8 cellular contexts compared by ENCODE assay signal in the genomic region with DNA sequence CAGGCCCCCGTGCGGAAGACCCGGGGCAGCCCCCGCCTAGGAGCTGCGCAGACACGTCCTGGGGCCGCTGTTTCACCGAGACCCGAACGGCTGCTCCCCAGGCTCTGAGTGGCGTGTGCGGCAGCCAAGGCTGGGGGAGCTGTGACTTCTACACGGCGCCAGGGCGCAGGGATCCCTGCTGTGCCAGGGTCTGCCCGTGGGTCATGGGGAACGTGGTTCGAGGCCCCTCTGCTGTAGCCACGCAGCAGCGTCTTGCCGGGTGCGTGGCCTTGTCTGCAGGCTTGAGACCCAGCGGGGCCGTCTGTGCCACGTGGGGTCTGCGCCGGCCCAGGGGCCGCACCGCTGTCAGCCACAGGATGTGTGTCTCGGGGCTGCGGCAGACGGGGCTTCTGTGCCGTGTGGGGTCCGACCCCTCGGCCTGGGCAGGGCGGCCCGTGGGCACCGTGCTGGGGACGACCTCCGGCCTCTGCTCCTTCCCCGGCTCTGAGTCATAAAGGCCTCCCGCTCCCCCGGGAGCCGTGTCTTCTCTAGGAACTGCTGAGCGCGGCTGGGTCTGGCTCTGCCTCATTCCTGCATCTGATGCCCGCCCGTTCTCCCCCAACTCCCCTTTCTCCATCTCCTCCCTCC. TPM values are rescaled to one million over a fixed set of nuclear protein-coding genes. Genes with fewer than 3 reads are reported as not detected.
DNase-seq lines count a peak whose midpoint lies in the region; ATAC-seq and TF ChIP-seq lines count a peak whose summit lies in the region.

No MANE protein-coding gene starts in this region.

- H3K27ac ChIP-seq in coronary artery, result no peak overlapping the region

- no peak for TF ChIP-seq CTCF in coronary artery (IDR thresholded peaks at IDR 0.05)

- H3K4me3 ChIP-seq in coronary artery, result peak overlapping the region; percentile 52

- H3K36me3 Mint-ChIP-seq in naive B cell, result peaks cover 2 to 3% of the 10 kb centered on the region in 2 donors

- DNase-seq in AG20443 (ENCODE audit: low spot score) (peak; percentile 65), LHCN-M2 (ENCODE audit: low read depth) (peak; percentile 58), coronary artery (ENCODE audit: low spot score) (no peak), naive B cell (no peak), NCI-H187 treated with DMSO at 0.1 percent for 48 hours (lab: John Stamatoyannopoulos, UW) (no peak)
- no peak for DNase-seq in stimulated activated CD4-positive, alpha-beta T cell treated with anti-CD3 and anti-CD28 coated beads, Interleukin-2, amount 100 ng/mL, for 24 hours

- peak overlapping the region in 4 of 8 donors; percentile 38 to 74 (median 54) for H3K4me3 Mint-ChIP-seq in naive B cell

- ATAC-seq in naive B cell (ENCODE audit: low read depth in 2 of 2) (peak; percentile 64 to 73), HG02840 (IDR thresholded peaks at IDR 0.05; ENCODE audit: low FRiP score, unreplicated experiment) (no peak), GM21423 (IDR thresholded peaks at IDR 0.05; ENCODE audit: unreplicated experiment) (no peak)

- H3K9me3 Mint-ChIP-seq in naive B cell, result no peaks in the 10 kb centered on the region

- H3K4me1 Mint-ChIP-seq in naive B cell, result peaks cover 7 to 8% (median 8%) of the 10 kb centered on the region in 3 donors

- H3K27me3 Mint-ChIP-seq in naive B cell, result peaks cover 0 to 6% (median 0%) of the 10 kb centered on the region in 3 donors

- peak overlapping the region in 1 of 6 donors; percentile 36 for H3K27ac Mint-ChIP-seq in naive B cell

RNA-seq across cellular contexts. Expression of a gene that starts 12.7 kb away (rescaled TPM):
- 59.2 and 65.1 TPM in 2 replicates for total RNA-seq in LHCN-M2 (2014; rRNA removed)
- polyA plus RNA-seq in LHCN-M2 (2012), result 51.6 TPM
- 10 to 100 TPM; 37.7 to 54.0 (median 41.6) TPM for polyA plus RNA-seq in naive B cell (ENCODE audit: low read depth in 6 of 6)

RNA-seq across cellular contexts. Expression of a gene that starts 50.1 kb away (rescaled TPM):
- 14.0 and 14.3 TPM in 2 replicates for total RNA-seq in LHCN-M2 (2014; rRNA removed)
- polyA plus RNA-seq in LHCN-M2 (2012), result 9.0 TPM
- polyA plus RNA-seq in naive B cell (ENCODE audit: low read depth in 6 of 6), result 1 to 10 TPM in 5 of 6 donors, not detected in 1; 2.6 to 6.5 (median 4.8) TPM

RNA-seq across cellular contexts. Expression of a gene that starts 55.4 kb away (rescaled TPM):
- 21.2 and 23.6 TPM in 2 replicates for total RNA-seq in LHCN-M2 (2014; rRNA removed)
- 13.6 TPM for polyA plus RNA-seq in LHCN-M2 (2012)
- 10 to 100 TPM in 4 of 6 donors, 1 to 10 TPM in 2; 8.3 to 17.4 (median 12.4) TPM for polyA plus RNA-seq in naive B cell (ENCODE audit: low read depth in 6 of 6)

Comparison
In these comparisons a context has a peak if more than half of its experiments do, and no peak if none do; other contexts are left out.
1. DNase-seq: peak in AG20443 (single experiment) and LHCN-M2 (single experiment); none in coronary artery (single experiment), naive B cell (single experiment), stimulated activated CD4-positive, alpha-beta T cell treated with anti-CD3 and anti-CD28 coated beads, Interleukin-2, amount 100 ng/mL, for 24 hours (0 of 2) and NCI-H187 treated with DMSO at 0.1 percent for 48 hours (single experiment).
2. ATAC-seq: peak in naive B cell (2 of 2); none in HG02840 (single experiment) and GM21423 (single experiment).